2 cellular contexts compared by ENCODE assay signal in the genomic region with DNA sequence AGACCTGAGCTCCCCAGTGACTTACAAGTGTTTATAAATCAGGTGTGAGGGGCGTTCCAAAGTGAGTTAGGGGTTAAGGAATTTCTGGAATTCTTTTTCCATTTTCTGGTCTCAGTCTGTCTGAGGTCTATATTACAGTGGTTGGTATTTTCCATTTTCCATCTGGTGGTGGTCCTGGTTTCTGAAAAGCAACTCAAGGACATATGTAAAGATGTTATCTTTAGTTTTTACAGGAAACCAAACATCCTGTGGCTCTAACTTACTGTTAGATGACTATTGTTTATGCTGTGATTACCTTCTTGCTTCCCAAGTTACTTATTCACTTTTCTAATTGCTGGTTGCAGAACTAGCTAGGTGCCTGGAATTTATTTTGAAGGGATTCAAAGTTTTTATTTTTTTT.
A peak's percentile ranks its signal among the peaks of the same experiment; 100 is the strongest.
TF ChIP-seq lines count a peak whose summit lies in the region.

No MANE protein-coding gene starts in this region.

TF ChIP-seq in IMR-90, 13 proteins besides CTCF, POLR2A, EP300 and RAD21:
- TF ChIP-seq BHLHE40 (IDR thresholded peaks at IDR 0.05; ENCODE audit: low read depth, low read length) (no peak), RCOR1 (IDR thresholded peaks at IDR 0.05; ENCODE audit: insufficient replicate concordance, low read length) (no peak), CEBPB (IDR thresholded peaks at IDR 0.05; ENCODE audit: low read depth, low read length) (no peak), RFX5 (IDR thresholded peaks at IDR 0.05; ENCODE audit: low read depth, low read length) (no peak), MAFK (IDR thresholded peaks at IDR 0.05; ENCODE audit: low read depth, low read length) (no peak), NFE2L2 (IDR thresholded peaks at IDR 0.05; ENCODE audit: low read depth, low read length) (no peak), CHD1 (IDR thresholded peaks at IDR 0.05; ENCODE audit: low read depth, low read length) (no peak), MXI1 (IDR thresholded peaks at IDR 0.05; ENCODE audit: borderline replicate concordance, low read depth, low read length) (no peak), SMC3 (IDR thresholded peaks at IDR 0.05; ENCODE audit: low read depth, low read length) (no peak), FOS (IDR thresholded peaks at IDR 0.05; ENCODE audit: low read depth, low read length) (no peak), MAZ (IDR thresholded peaks at IDR 0.05; ENCODE audit: borderline replicate concordance, low read depth, low read length) (no peak)
- TF ChIP-seq, protein P1, sequence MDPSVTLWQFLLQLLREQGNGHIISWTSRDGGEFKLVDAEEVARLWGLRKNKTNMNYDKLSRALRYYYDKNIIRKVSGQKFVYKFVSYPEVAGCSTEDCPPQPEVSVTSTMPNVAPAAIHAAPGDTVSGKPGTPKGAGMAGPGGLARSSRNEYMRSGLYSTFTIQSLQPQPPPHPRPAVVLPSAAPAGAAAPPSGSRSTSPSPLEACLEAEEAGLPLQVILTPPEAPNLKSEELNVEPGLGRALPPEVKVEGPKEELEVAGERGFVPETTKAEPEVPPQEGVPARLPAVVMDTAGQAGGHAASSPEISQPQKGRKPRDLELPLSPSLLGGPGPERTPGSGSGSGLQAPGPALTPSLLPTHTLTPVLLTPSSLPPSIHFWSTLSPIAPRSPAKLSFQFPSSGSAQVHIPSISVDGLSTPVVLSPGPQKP (IDR thresholded peaks at IDR 0.05; ENCODE audit: borderline replicate concordance, low read depth, low read length): no peak
- TF ChIP-seq, protein P2, sequence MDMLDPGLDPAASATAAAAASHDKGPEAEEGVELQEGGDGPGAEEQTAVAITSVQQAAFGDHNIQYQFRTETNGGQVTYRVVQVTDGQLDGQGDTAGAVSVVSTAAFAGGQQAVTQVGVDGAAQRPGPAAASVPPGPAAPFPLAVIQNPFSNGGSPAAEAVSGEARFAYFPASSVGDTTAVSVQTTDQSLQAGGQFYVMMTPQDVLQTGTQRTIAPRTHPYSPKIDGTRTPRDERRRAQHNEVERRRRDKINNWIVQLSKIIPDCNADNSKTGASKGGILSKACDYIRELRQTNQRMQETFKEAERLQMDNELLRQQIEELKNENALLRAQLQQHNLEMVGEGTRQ (IDR thresholded peaks at IDR 0.05; ENCODE audit: low read depth, low read length): no peak

TF ChIP-seq in endothelial cell of umbilical vein, 7 proteins besides CTCF, POLR2A, EP300 and RAD21:
- TF ChIP-seq GATA2 (IDR thresholded peaks at IDR 0.05; ENCODE audit: insufficient read depth, insufficient read length, low read depth, low read length) (peak; percentile 77), POLR2AphosphoS5 (IDR thresholded peaks at IDR 0.05; ENCODE audit: insufficient read depth, low read depth, low read length) (no peak), JUN (IDR thresholded peaks at IDR 0.05; ENCODE audit: borderline replicate concordance, insufficient read depth, insufficient read length, low read depth) (peak; percentile 23)
